8 cellular contexts compared by ENCODE assay signal in the genomic region with DNA sequence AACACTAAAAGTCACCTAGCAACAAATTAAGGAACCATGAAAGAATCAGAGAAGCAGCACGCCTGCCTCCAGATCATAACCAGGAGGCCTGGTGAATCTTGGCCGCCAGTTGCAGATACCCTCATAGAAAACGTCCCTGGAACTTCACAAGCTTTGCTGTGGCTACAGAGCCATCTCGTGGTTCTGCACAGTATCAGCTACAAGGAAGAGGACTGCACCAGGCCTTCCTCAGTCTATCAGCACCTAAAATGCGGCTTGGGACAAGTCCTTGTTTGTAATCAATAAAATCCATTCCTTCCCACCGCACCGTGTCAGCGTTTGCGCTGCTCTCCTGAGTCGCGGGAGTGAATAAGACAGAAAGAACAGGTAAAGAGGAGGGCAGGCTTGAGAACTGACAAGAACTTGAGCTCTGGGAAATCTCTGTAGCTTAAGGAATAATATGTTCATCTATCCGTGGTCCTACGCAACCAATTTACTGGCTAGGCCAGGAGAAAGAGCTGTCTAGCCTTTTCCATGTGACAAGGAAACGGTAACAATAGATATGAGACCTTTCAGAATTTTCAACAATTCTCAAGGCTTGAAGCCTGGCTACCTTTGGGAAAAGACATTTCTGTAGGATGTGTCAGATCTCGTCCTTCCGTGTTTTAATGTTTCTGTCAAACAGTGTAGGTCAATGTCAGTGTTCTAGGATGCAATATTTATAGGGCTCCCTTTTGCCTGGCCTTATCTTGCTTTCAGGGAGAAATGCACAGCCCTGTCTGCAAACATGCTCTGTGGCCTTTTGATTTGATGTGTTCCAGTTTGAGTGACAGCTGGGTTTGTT.
DNase-seq lines count a peak whose midpoint lies in the region; ATAC-seq, FAIRE-seq and TF ChIP-seq lines count a peak whose summit lies in the region.

No MANE protein-coding gene starts in this region.

- no peaks in the 10 kb centered on the region for H3K9me3 ChIP-seq in WERI-Rb-1 (ENCODE audit: severe bottlenecking)

- ATAC-seq in left cardiac atrium (peak; percentile 81 to 82), GM18867 (IDR thresholded peaks at IDR 0.05; ENCODE audit: unreplicated experiment) (no peak), GM18505 (IDR thresholded peaks at IDR 0.05; ENCODE audit: unreplicated experiment) (no peak)

- no peaks in the 10 kb centered on the region for H3K9me3 Mint-ChIP-seq in activated naive CD8-positive, alpha-beta T cell treated with anti-CD3 and anti-CD28 coated beads for 36 hours

- DNase-seq in D721Med (ENCODE audit: insufficient read length, low spot score): peak; percentile 44
- peak; percentile 55 for DNase-seq in NAMALWA (ENCODE audit: low spot score)
- DNase-seq in WERI-Rb-1: peak; percentile 64
- DNase-seq in left cardiac atrium: no peak
- no peak for DNase-seq in retinal pigment epithelial cell (ENCODE audit: low read depth)
- no peak for DNase-seq in activated naive CD8-positive, alpha-beta T cell treated with anti-CD3 and anti-CD28 coated beads for 36 hours

- H3K27me3 ChIP-seq in WERI-Rb-1 (ENCODE audit: insufficient read depth, low read depth, severe bottlenecking): no peaks in the 10 kb centered on the region

- H3K27ac ChIP-seq in WERI-Rb-1: no peak overlapping the region

- H3K4me3 ChIP-seq in WERI-Rb-1 (ENCODE audit: low read depth, low read length) (no peak overlapping the region), retinal pigment epithelial cell (ENCODE audit: low read length) (no peak overlapping the region)

- no peaks in the 10 kb centered on the region for H3K4me1 Mint-ChIP-seq in activated naive CD8-positive, alpha-beta T cell treated with anti-CD3 and anti-CD28 coated beads for 36 hours

- FAIRE-seq in D721Med (lab: Jason Lieb, UNC): no peak

- intact Hi-C loops in left cardiac atrium (cut with DNase I): loop anchor here in 1 of 2 donors (5.0 kb wide), 2 partner anchors 1208 to 1258 kb away; no protein-coding TSS in a partner anchor

- TF ChIP-seq POLR2A in GM18505 (IDR thresholded peaks at IDR 0.05; ENCODE audit: borderline replicate concordance, extremely low read depth, insufficient read depth, insufficient read length): no peak

- TF ChIP-seq CTCF in D721Med (IDR thresholded peaks at IDR 0.05; ENCODE audit: insufficient read depth, missing control alignments) (peak; percentile 25), WERI-Rb-1 (IDR thresholded peaks at IDR 0.05; ENCODE audit: low read depth, low read length) (peak; percentile 78), retinal pigment epithelial cell (conservative IDR thresholded peaks at IDR 0.05; ENCODE audit: low read depth, low read length) (peak; percentile 71)

- H3K36me3 Mint-ChIP-seq in activated naive CD8-positive, alpha-beta T cell treated with anti-CD3 and anti-CD28 coated beads for 36 hours: no peaks in the 10 kb centered on the region

- H3K27ac Mint-ChIP-seq in activated naive CD8-positive, alpha-beta T cell treated with anti-CD3 and anti-CD28 coated beads for 36 hours: no peak overlapping the region

- H3K27me3 Mint-ChIP-seq in activated naive CD8-positive, alpha-beta T cell treated with anti-CD3 and anti-CD28 coated beads for 36 hours: peaks cover 12% of the 10 kb centered on the region

- H3K36me3 ChIP-seq in WERI-Rb-1: no peaks in the 10 kb centered on the region

- H3K4me3 Mint-ChIP-seq in activated naive CD8-positive, alpha-beta T cell treated with anti-CD3 and anti-CD28 coated beads for 36 hours: no peak overlapping the region

Comparison
In these comparisons a context has a peak if more than half of its experiments do, and no peak if none do; other contexts are left out.
1. DNase-seq: peak in D721Med (single experiment), NAMALWA (single experiment) and WERI-Rb-1 (single experiment); none in left cardiac atrium (single experiment), retinal pigment epithelial cell (single experiment) and activated naive CD8-positive, alpha-beta T cell treated with anti-CD3 and anti-CD28 coated beads for 36 hours (single experiment).
2. CTCF ChIP-seq: peak in every context shown above with its lines; median percentile 78 in WERI-Rb-1; 71 in retinal pigment epithelial cell; 25 in D721Med.
3. ATAC-seq: peak in left cardiac atrium (2 of 2); none in GM18867 (single experiment) and GM18505 (single experiment).